ENCODE assay signal across 2 cellular contexts in the genomic region with DNA sequence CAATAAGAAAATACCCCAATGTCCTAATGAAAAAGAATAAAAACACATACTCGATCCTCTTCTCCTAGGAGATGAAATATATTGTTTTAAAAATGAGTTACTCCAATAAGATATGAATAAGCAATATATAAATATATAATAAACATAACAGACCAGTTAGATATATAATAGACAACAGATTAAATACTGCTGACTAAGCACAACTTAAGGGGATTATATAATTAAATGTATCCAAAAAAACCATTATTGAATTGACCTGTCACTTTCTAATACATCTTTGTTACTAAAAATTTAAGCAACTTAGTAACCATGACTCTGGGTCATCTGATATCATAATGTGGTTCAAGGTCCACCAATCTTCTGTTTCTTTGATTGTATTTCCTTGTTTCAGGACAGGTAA.
TF ChIP-seq lines count a peak whose summit lies in the region.

No MANE protein-coding gene starts in this region.

TF ChIP-seq in HepG2, 621 proteins besides CTCF, POLR2A, EP300 and RAD21:
- TF ChIP-seq MAFK (conservative IDR thresholded peaks at IDR 0.05 in 1 of 2, IDR thresholded peaks at IDR 0.05 in 1 of 2; ENCODE audit: low read length in 2 of 2) (peak; percentile 74 to 77), MAFF (IDR thresholded peaks at IDR 0.05; ENCODE audit: low read depth, low read length) (peak; percentile 95), PPARG (CRISPR knock-in tag; conservative IDR thresholded peaks at IDR 0.05) (no peak)

TF ChIP-seq in K562, 482 proteins besides CTCF, POLR2A, EP300 and RAD21:
- TF ChIP-seq MAFF (IDR thresholded peaks at IDR 0.05; ENCODE audit: low read length) = peak; percentile 92
- TF ChIP-seq, protein P1, sequence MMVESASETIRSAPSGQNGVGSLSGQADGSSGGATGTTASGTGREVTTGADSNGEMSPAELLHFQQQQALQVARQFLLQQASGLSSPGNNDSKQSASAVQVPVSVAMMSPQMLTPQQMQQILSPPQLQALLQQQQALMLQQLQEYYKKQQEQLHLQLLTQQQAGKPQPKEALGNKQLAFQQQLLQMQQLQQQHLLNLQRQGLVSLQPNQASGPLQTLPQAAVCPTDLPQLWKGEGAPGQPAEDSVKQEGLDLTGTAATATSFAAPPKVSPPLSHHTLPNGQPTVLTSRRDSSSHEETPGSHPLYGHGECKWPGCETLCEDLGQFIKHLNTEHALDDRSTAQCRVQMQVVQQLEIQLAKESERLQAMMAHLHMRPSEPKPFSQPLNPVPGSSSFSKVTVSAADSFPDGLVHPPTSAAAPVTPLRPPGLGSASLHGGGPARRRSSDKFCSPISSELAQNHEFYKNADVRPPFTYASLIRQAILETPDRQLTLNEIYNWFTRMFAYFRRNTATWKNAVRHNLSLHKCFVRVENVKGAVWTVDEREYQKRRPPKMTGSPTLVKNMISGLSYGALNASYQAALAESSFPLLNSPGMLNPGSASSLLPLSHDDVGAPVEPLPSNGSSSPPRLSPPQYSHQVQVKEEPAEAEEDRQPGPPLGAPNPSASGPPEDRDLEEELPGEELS (CRISPR knock-in tag; IDR thresholded peaks at IDR 0.05; ENCODE audit: borderline replicate concordance) = no peak
- TF ChIP-seq NR3C1 (CRISPR knock-in tag; IDR thresholded peaks at IDR 0.05) = no peak
- TF ChIP-seq MAFG (tag; conservative IDR thresholded peaks at IDR 0.05) = peak; percentile 90
- TF ChIP-seq C11orf30 (IDR thresholded peaks at IDR 0.05; ENCODE audit: low read depth) = peak; percentile 87
- TF ChIP-seq ZNF316 (IDR thresholded peaks at IDR 0.05) = peak; percentile 97
- no peak for TF ChIP-seq KLF13 (tag; IDR thresholded peaks at IDR 0.05; ENCODE audit: borderline replicate concordance, low read depth)
- peak; percentile 98 for TF ChIP-seq MAFK (IDR thresholded peaks at IDR 0.05; ENCODE audit: low read length)
- TF ChIP-seq SIX5 (IDR thresholded peaks at IDR 0.05; ENCODE audit: borderline replicate concordance in 1 of 2, insufficient read depth in 1 of 2, low read depth in 1 of 2, low read length in 2 of 2) = no peak
- TF ChIP-seq, protein P2, sequence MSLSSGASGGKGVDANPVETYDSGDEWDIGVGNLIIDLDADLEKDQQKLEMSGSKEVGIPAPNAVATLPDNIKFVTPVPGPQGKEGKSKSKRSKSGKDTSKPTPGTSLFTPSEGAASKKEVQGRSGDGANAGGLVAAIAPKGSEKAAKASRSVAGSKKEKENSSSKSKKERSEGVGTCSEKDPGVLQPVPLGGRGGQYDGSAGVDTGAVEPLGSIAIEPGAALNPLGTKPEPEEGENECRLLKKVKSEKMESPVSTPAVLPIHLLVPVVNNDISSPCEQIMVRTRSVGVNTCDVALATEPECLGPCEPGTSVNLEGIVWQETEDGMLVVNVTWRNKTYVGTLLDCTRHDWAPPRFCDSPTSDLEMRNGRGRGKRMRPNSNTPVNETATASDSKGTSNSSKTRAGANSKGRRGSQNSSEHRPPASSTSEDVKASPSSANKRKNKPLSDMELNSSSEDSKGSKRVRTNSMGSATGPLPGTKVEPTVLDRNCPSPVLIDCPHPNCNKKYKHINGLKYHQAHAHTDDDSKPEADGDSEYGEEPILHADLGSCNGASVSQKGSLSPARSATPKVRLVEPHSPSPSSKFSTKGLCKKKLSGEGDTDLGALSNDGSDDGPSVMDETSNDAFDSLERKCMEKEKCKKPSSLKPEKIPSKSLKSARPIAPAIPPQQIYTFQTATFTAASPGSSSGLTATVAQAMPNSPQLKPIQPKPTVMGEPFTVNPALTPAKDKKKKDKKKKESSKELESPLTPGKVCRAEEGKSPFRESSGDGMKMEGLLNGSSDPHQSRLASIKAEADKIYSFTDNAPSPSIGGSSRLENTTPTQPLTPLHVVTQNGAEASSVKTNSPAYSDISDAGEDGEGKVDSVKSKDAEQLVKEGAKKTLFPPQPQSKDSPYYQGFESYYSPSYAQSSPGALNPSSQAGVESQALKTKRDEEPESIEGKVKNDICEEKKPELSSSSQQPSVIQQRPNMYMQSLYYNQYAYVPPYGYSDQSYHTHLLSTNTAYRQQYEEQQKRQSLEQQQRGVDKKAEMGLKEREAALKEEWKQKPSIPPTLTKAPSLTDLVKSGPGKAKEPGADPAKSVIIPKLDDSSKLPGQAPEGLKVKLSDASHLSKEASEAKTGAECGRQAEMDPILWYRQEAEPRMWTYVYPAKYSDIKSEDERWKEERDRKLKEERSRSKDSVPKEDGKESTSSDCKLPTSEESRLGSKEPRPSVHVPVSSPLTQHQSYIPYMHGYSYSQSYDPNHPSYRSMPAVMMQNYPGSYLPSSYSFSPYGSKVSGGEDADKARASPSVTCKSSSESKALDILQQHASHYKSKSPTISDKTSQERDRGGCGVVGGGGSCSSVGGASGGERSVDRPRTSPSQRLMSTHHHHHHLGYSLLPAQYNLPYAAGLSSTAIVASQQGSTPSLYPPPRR (CRISPR knock-in tag; IDR thresholded peaks at IDR 0.05; ENCODE audit: borderline replicate concordance) = no peak
- TF ChIP-seq ZNF174 (CRISPR knock-in tag; IDR thresholded peaks at IDR 0.05) = no peak
